ENCODE assay signal across 1 cellular context in the genomic region with DNA sequence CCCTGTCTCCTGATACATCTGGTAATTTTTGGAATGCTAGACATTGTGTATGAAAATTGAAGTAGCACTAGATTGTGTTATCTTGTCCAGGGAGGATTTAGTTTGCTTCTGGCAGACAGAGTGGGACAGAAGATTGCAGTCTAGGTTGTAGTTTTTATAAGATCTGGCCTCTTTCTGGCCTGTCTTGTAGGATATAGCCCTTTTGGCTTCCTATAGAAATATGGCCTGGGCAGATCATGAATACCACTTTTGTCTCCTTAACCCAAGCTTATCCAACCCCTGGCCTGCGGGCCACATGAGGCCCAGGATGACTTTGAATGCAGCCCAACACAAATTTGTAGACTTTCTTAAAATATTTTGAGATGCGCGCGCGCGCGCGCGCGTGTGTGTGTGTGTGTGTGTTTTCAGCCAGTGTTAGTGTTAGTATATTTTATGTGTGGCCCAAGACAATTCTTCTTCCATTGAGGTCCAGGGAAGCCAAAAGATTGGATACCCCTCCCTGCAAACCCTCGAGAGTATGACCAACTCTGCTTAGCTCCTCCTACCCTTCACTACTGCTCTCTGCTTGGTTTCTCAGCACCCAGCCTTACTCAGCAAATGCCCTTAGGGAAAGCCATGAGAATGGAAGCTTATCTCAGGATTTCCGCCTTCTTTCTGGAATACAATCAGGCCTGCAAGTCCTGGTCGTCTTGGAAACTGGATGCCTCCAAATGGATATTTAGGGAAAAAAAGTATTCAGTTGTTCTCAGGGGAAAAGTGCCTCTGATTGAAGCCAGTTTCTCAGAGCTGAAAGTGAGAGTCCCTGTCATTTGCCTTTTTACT.
TF ChIP-seq lines count a peak whose summit lies in the region.

No MANE protein-coding gene starts in this region.

TF ChIP-seq in HepG2, 621 proteins besides CTCF, POLR2A, EP300 and RAD21 (continued from another document):
- TF ChIP-seq, protein P1, sequence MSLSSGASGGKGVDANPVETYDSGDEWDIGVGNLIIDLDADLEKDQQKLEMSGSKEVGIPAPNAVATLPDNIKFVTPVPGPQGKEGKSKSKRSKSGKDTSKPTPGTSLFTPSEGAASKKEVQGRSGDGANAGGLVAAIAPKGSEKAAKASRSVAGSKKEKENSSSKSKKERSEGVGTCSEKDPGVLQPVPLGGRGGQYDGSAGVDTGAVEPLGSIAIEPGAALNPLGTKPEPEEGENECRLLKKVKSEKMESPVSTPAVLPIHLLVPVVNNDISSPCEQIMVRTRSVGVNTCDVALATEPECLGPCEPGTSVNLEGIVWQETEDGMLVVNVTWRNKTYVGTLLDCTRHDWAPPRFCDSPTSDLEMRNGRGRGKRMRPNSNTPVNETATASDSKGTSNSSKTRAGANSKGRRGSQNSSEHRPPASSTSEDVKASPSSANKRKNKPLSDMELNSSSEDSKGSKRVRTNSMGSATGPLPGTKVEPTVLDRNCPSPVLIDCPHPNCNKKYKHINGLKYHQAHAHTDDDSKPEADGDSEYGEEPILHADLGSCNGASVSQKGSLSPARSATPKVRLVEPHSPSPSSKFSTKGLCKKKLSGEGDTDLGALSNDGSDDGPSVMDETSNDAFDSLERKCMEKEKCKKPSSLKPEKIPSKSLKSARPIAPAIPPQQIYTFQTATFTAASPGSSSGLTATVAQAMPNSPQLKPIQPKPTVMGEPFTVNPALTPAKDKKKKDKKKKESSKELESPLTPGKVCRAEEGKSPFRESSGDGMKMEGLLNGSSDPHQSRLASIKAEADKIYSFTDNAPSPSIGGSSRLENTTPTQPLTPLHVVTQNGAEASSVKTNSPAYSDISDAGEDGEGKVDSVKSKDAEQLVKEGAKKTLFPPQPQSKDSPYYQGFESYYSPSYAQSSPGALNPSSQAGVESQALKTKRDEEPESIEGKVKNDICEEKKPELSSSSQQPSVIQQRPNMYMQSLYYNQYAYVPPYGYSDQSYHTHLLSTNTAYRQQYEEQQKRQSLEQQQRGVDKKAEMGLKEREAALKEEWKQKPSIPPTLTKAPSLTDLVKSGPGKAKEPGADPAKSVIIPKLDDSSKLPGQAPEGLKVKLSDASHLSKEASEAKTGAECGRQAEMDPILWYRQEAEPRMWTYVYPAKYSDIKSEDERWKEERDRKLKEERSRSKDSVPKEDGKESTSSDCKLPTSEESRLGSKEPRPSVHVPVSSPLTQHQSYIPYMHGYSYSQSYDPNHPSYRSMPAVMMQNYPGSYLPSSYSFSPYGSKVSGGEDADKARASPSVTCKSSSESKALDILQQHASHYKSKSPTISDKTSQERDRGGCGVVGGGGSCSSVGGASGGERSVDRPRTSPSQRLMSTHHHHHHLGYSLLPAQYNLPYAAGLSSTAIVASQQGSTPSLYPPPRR (CRISPR knock-in tag; IDR thresholded peaks at IDR 0.05; ENCODE audit: borderline replicate concordance): no peak
TF ChIP-seq in HepG2: peak in this region for 0.
